26 cellular contexts compared by ENCODE assay signal in genomic region chr18:68928762-68929675, GRCh38.
DNase-seq lines count a peak whose midpoint lies in the region; FAIRE-seq and TF ChIP-seq lines count a peak whose summit lies in the region.
"Had no signal": no experiment of that assay in that cellular context is flagged by ENCODE, and none has a peak within 500 bp of the region (broad histone marks: within the 10 kb centered on the region; RNA-seq: fewer than 3 reads in every experiment).

No MANE protein-coding gene starts in this region.

- H2BK15ac ChIP-seq in H1 (ENCODE audit: low read length) (no peak overlapping the region), mesendoderm (replicated peaks; ENCODE audit: low read depth) (no peak overlapping the region)

- H3K4ac ChIP-seq in H1 (replicated peaks; ENCODE audit: insufficient read length, low read depth, low read length): no peak overlapping the region
- no peak overlapping the region for H3K4ac ChIP-seq in mesendoderm (ENCODE audit: low read depth, low read length)

- H3K27ac ChIP-seq in HUES48 (ENCODE audit: low read depth, low read length): peak overlapping the region; percentile 59
- no peak overlapping the region for H3K27ac ChIP-seq in H1 (ENCODE audit: low read depth, low read length)
- no peak overlapping the region for H3K27ac ChIP-seq in mesendoderm (ENCODE audit: low read depth, low read length)
- no peak overlapping the region for H3K27ac ChIP-seq in osteoblast (ENCODE audit: low read depth, low read length)
- H3K27ac ChIP-seq: A549; BLaER1 treated with 17β-estradiol and CSF1 and Interleukin-3, amounts not matched to agents 10 nM and 100 nM; HL-60 had no signal

- DNase-seq in H1 (ENCODE audit: low read depth in 1 of 2, low spot score in 2 of 2) (no peak), mesendoderm (peak; percentile 50), dedifferentiated amniotic fluid mesenchymal stem cell (ENCODE audit: extremely low spot score) (no peak), osteoblast (ENCODE audit: insufficient read length, low spot score, missing footprints) (no peak), NCI-H187 treated with DMSO at 0.1 percent for 48 hours (lab: John Stamatoyannopoulos, UW) (no peak)
- no peak for DNase-seq in activated CD4-positive, alpha-beta memory T cell treated with anti-CD3 and anti-CD28 coated beads for 36 hours
- DNase-seq: AML-193; CD4-positive, alpha-beta T cell; COR-L47; DMS53; HCEC 1CT; Kasumi-1; NCI-H1092 treated with DMSO at 0.1 percent for 48 hours; NCI-H1436; NCI-H187; NCI-H446; NCI-H774; NK-92 treated with Interleukin-12 subunit alpha and Interleukin-12 subunit beta, amount 100 ng/mL, for 24 hours; Right ventricle myocardium superior; RPMI8226 had no signal

- TF ChIP-seq EP300 in H1 (IDR thresholded peaks at IDR 0.05; ENCODE audit: borderline replicate concordance in 1 of 2, low read depth in 2 of 2, low read length in 2 of 2): no peak

- no peak overlapping the region for H3K4me3 Mint-ChIP-seq in activated CD4-positive, alpha-beta memory T cell treated with anti-CD3 and anti-CD28 coated beads for 36 hours
- H3K4me3 Mint-ChIP-seq: CD4-positive, alpha-beta T cell had no signal

- H3K27me3 ChIP-seq in HUES48 (ENCODE audit: control insufficient read depth, insufficient read depth, low read length): no peaks in the 10 kb centered on the region; the same call in 1 of the 2 replicates
- H3K27me3 ChIP-seq in H1 (replicated peaks in 1 of 4; ENCODE audit: control insufficient read depth in 3 of 4, extremely low read depth in 1 of 4, insufficient read depth in 3 of 4, low read length in 3 of 4): no peaks in the 10 kb centered on the region
- no peaks in the 10 kb centered on the region for H3K27me3 ChIP-seq in mesendoderm (ENCODE audit: insufficient read depth, low read length, poor library complexity)
- no peaks in the 10 kb centered on the region for H3K27me3 ChIP-seq in osteoblast (ENCODE audit: insufficient read depth, low read length)
- H3K27me3 ChIP-seq: BLaER1 treated with 17β-estradiol and CSF1 and Interleukin-3, amounts not matched to agents 10 nM and 100 nM had no signal

- H3K79me2 ChIP-seq in H1 (ENCODE audit: control insufficient read depth in 1 of 2, insufficient read depth in 2 of 2, low read length in 2 of 2) (no peaks in the 10 kb centered on the region; a peak in 1 of 4 replicates), mesendoderm (ENCODE audit: control insufficient read depth, insufficient read depth, low read length) (no peaks in the 10 kb centered on the region), osteoblast (ENCODE audit: insufficient read depth, low read length) (no peaks in the 10 kb centered on the region)

- FAIRE-seq in H1 (lab: Jason Lieb, UNC): peak; percentile 55
- FAIRE-seq: A549, G401.6, K562 had no signal

- H3K18ac ChIP-seq in H1 (ENCODE audit: extremely low read depth, low read length): 0 out of 2 replicates have a peak overlapping the region, but pooled peaks have one; percentile 4
- peak overlapping the region; percentile 41 for H3K18ac ChIP-seq in mesendoderm (ENCODE audit: low read length)

- no peak overlapping the region for H4K8ac ChIP-seq in H1 (ENCODE audit: extremely low read depth, insufficient read depth, low read length)
- no peak overlapping the region for H4K8ac ChIP-seq in mesendoderm (ENCODE audit: low read depth, low read length)

- H2BK5ac ChIP-seq in H1 (ENCODE audit: low read depth, low read length) (no peak overlapping the region), mesendoderm (ENCODE audit: low read length) (peak overlapping the region; percentile 20)

- H3K4me2 ChIP-seq in H1 (ENCODE audit: insufficient read depth in 1 of 2, low read depth in 2 of 2, low read length in 2 of 2) (peak overlapping the region; percentile 33 to 41; a peak in 2 of 4 replicates), mesendoderm (ENCODE audit: low read length) (no peak overlapping the region), osteoblast (ENCODE audit: insufficient read depth, low read length) (no peak overlapping the region)
- H3K4me2 ChIP-seq: A549; BLaER1 treated with 17β-estradiol and CSF1 and Interleukin-3, amounts not matched to agents 10 nM and 100 nM had no signal

- H4K5ac ChIP-seq in H1 (ENCODE audit: insufficient read length, low read depth, low read length) (no peak overlapping the region), mesendoderm (ENCODE audit: low read length) (peak overlapping the region; percentile 27)

- H3K36me3 ChIP-seq in HUES48 (ENCODE audit: control insufficient read depth, insufficient read depth, low read length) (no peaks in the 10 kb centered on the region), H1 (ENCODE audit: control insufficient read depth in 2 of 4, insufficient read depth in 4 of 4, low read length in 3 of 4) (no peaks in the 10 kb centered on the region), mesendoderm (ENCODE audit: control insufficient read depth, insufficient read depth, low read length) (no peaks in the 10 kb centered on the region), osteoblast (ENCODE audit: insufficient read depth, low read length) (no peaks in the 10 kb centered on the region)
- H3K36me3 ChIP-seq: BLaER1 treated with 17β-estradiol and CSF1 and Interleukin-3, amounts not matched to agents 10 nM and 100 nM had no signal

- no peak overlapping the region for H2BK20ac ChIP-seq in H1 (ENCODE audit: low read length)

- H3K36me3 Mint-ChIP-seq in activated CD4-positive, alpha-beta memory T cell treated with anti-CD3 and anti-CD28 coated beads for 36 hours: no peaks in the 10 kb centered on the region

- H3K56ac ChIP-seq in H1 (replicated peaks; ENCODE audit: insufficient read length, low read depth, low read length) (no peak overlapping the region), mesendoderm (ENCODE audit: low read length) (no peak overlapping the region)

- CTCF ChIA-PET in H1 (lab: Charles Lee; ENCODE audit: partially characterized antibody): interaction anchor here (0.7 to 1.4 kb wide), 4 partner anchors 9 to 486 kb away, joined by 3 to 4 read pairs (median 3); no protein-coding TSS in a partner anchor
- CTCF ChIA-PET in activated CD4-positive, alpha-beta memory T cell treated with anti-CD3 and anti-CD28 coated beads for 36 hours (lab: Charles Lee): no interaction called here

- no peak overlapping the region for H3K27ac Mint-ChIP-seq in activated CD4-positive, alpha-beta memory T cell treated with anti-CD3 and anti-CD28 coated beads for 36 hours
- H3K27ac Mint-ChIP-seq: CD4-positive, alpha-beta T cell had no signal

- no peak overlapping the region for H4K91ac ChIP-seq in H1 (replicated peaks; ENCODE audit: insufficient read length, low read length)

- H3K9ac ChIP-seq in HUES48 (ENCODE audit: low read depth, low read length) (no peak overlapping the region), H1 (replicated peaks in 1 of 4; ENCODE audit: extremely low read depth in 1 of 4, low read depth in 3 of 4, low read length in 3 of 4) (no peak overlapping the region), mesendoderm (ENCODE audit: low read length) (no peak overlapping the region)
- H3K9ac ChIP-seq: BLaER1 treated with 17β-estradiol and CSF1 and Interleukin-3, amounts not matched to agents 10 nM and 100 nM had no signal

- H3K14ac ChIP-seq in H1 (ENCODE audit: insufficient read length): no peak overlapping the region

- no peaks in the 10 kb centered on the region for H3K9me3 Mint-ChIP-seq in activated CD4-positive, alpha-beta memory T cell treated with anti-CD3 and anti-CD28 coated beads for 36 hours
- H3K9me3 Mint-ChIP-seq: CD4-positive, alpha-beta T cell had no signal

- no peaks in the 10 kb centered on the region for H3K23me2 ChIP-seq in H1 (ENCODE audit: low read depth, low read length)

- H3K23ac ChIP-seq in H1 (ENCODE audit: insufficient read length) (no peak overlapping the region), mesendoderm (ENCODE audit: low read length) (no peak overlapping the region)

- H3K79me1 ChIP-seq in H1 (ENCODE audit: low read depth, low read length) (no peaks in the 10 kb centered on the region), mesendoderm (ENCODE audit: low read length) (no peaks in the 10 kb centered on the region)

- no peaks in the 10 kb centered on the region for H3K27me3 Mint-ChIP-seq in activated CD4-positive, alpha-beta memory T cell treated with anti-CD3 and anti-CD28 coated beads for 36 hours
- H3K27me3 Mint-ChIP-seq: CD4-positive, alpha-beta T cell had no signal

- WGBS in H1 (ENCODE audit: extremely low coverage in 1 of 2, insufficient coverage in 1 of 2, insufficient read length in 1 of 2, insufficient replicate concordance in 2 of 2, low coverage in 1 of 2, low lambda C conversion rate in 2 of 2, missing lambda C conversion rate in 1 of 2), 2 experiments: 42% methylated on average over 6 of the region's 6 CpGs; no CpG with 5 or more reads in 1 of the 2 experiments
- WGBS in mesendoderm (ENCODE audit: extremely low coverage, insufficient coverage, low lambda C conversion rate): no CpG with 5 or more reads among the region's 6 CpGs

- H3K4me1 Mint-ChIP-seq in activated CD4-positive, alpha-beta memory T cell treated with anti-CD3 and anti-CD28 coated beads for 36 hours (ENCODE audit: low read depth): no peaks in the 10 kb centered on the region

- H2AK5ac ChIP-seq in H1 (ENCODE audit: low read depth, low read length) (no peak overlapping the region), mesendoderm (ENCODE audit: low read length) (no peak overlapping the region)

- no peak for TF ChIP-seq RAD21 in H1 (IDR thresholded peaks at IDR 0.05 in 1 of 2, conservative IDR thresholded peaks at IDR 0.05 in 1 of 2; ENCODE audit: low read depth in 2 of 2, low read length in 2 of 2)

- H3K9me3 ChIP-seq in HUES48 (ENCODE audit: control insufficient read depth, insufficient read depth, low read length) (no peaks in the 10 kb centered on the region), H1 (ENCODE audit: insufficient read depth in 2 of 2, low read depth in 1 of 2, low read length in 1 of 2) (no peaks in the 10 kb centered on the region), osteoblast (ENCODE audit: low read depth, low read length) (no peaks in the 10 kb centered on the region)
- H3K9me3 ChIP-seq: A549; BLaER1 treated with 17β-estradiol and CSF1 and Interleukin-3, amounts not matched to agents 10 nM and 100 nM had no signal

- H4K20me1 ChIP-seq in H1 (replicated peaks in 1 of 2; ENCODE audit: control insufficient read depth in 1 of 2, insufficient read depth in 2 of 2, low read length in 2 of 2) (no peaks in the 10 kb centered on the region), osteoblast (ENCODE audit: insufficient read depth, low read length) (no peaks in the 10 kb centered on the region)
- H4K20me1 ChIP-seq: BLaER1 treated with 17β-estradiol and CSF1 and Interleukin-3, amounts not matched to agents 10 nM and 100 nM had no signal

- H3K4me3 ChIP-seq in HUES48 (ENCODE audit: low read depth, low read length) (no peak overlapping the region), H1 (ENCODE audit: extremely low read depth in 1 of 4, insufficient read depth in 2 of 4, low read depth in 3 of 4, low read length in 4 of 4) (no peak overlapping the region; a peak in 1 of 8 replicates), mesendoderm (ENCODE audit: low read length) (no peak overlapping the region), osteoblast (ENCODE audit: insufficient read depth, low read length) (no peak overlapping the region)
- H3K4me3 ChIP-seq: A549; BLaER1 treated with 17β-estradiol and CSF1 and Interleukin-3, amounts not matched to agents 10 nM and 100 nM; K562 had no signal

- TF ChIP-seq CTCF in H1 (IDR thresholded peaks at IDR 0.05; ENCODE audit: control extremely low read depth in 1 of 3, insufficient read depth in 1 of 3, low read depth in 1 of 3, low read length in 3 of 3) (no peak), osteoblast (IDR thresholded peaks at IDR 0.05; ENCODE audit: extremely low read depth, low read depth, low read length) (no peak)

- H3K4me1 ChIP-seq in HUES48 (ENCODE audit: control insufficient read depth, insufficient read depth, low read length) (peaks cover 18% of the 10 kb centered on the region), H1 (replicated peaks in 1 of 4; ENCODE audit: control insufficient read depth in 3 of 4, insufficient read depth in 4 of 4, low read length in 3 of 4) (peaks cover 0 to 5% (median 1%) of the 10 kb centered on the region in 4 experiments; a peak in 4 of 7 replicates), mesendoderm (ENCODE audit: control insufficient read depth, low read depth, low read length) (peaks cover 4% of the 10 kb centered on the region), osteoblast (ENCODE audit: insufficient read depth, low read length) (no peaks in the 10 kb centered on the region)
- H3K4me1 ChIP-seq: A549 had no signal

- POLR2A ChIA-PET in H1 (lab: Charles Lee; ENCODE audit: partially characterized antibody): interaction anchor here (0.9 kb wide), 1 partner anchor 15 kb away, joined by 3 read pairs; no protein-coding TSS in a partner anchor
- POLR2A ChIA-PET in activated CD4-positive, alpha-beta memory T cell treated with anti-CD3 and anti-CD28 coated beads for 36 hours (lab: Charles Lee): no interaction called here

- H2BK120ac ChIP-seq in H1 (replicated peaks; ENCODE audit: low read depth, low read length) (no peak overlapping the region), mesendoderm (ENCODE audit: low read depth, low read length) (no peak overlapping the region)

- intact Hi-C loops in activated CD4-positive, alpha-beta memory T cell treated with anti-CD3 and anti-CD28 coated beads for 36 hours (cut with micrococcal nuclease): no loop called here

- peak overlapping the region; percentile 44; the same call in 1 of the 2 replicates for H2BK12ac ChIP-seq in H1 (ENCODE audit: low read depth, low read length)

- no peak for TF ChIP-seq POLR2A in H1 (IDR thresholded peaks at IDR 0.05; ENCODE audit: control extremely low read depth in 1 of 2, low read depth in 2 of 2, low read length in 2 of 2)

- H2AFZ ChIP-seq in H1 (ENCODE audit: low read length) (no peak overlapping the region), osteoblast (ENCODE audit: low read length) (no peak overlapping the region)

Comparison
In these comparisons a context has a peak if more than half of its experiments do, and no peak if none do; other contexts are left out.
1. H3K4me2 ChIP-seq: peak in H1 (2 of 2); none in mesendoderm (single experiment) and osteoblast (single experiment).